24 cellular contexts compared by ENCODE assay signal in the genomic region with DNA sequence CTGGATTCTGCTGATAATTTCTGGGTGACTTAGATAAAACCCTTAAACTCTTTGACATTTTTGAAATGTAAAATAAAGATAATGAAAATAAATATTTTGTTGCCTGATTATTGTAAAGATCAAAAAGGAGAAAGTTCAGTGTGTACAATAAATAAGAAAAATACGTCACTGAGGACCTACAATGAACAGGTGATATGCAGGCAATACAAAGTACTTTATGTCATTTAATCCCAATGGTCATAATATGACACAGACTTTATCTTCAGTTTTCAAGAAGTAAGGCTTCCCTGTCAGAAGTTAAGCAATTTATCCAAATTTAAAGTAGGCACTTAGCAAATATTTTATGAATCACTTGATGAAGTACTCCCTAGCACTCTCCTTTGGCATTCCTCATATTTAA.
"Had no signal": no experiment of that assay in that cellular context is flagged by ENCODE, and none has a peak within 500 bp of the region (broad histone marks: within the 10 kb centered on the region; RNA-seq: fewer than 3 reads in every experiment).

No MANE protein-coding gene starts in this region.

- H3K4me1 ChIP-seq: colonic mucosa, gastrocnemius medialis, heart right ventricle, lower lobe of right lung had no signal

- H3K27ac ChIP-seq: colonic mucosa, epithelial cell of prostate, esophagus squamous epithelium, gastrocnemius medialis, heart right ventricle, lower lobe of right lung had no signal

- H3K27me3 ChIP-seq: colonic mucosa, gastrocnemius medialis, heart right ventricle had no signal

- H3K36me3 ChIP-seq: colonic mucosa, esophagus squamous epithelium, gastrocnemius medialis, heart right ventricle, lower lobe of right lung had no signal

- DNase-seq: colonic mucosa; cortex of kidney; effector CD8-positive, alpha-beta T cell; effector memory CD8-positive, alpha-beta T cell; endodermal cell; erythroblast; esophagus squamous epithelium; foreskin melanocyte; gastrocnemius medialis; glutamatergic neuron; head of caudate nucleus; heart right ventricle; hippocampal formation; islet precursor cell; kidney; kidney glomerular epithelial cell; left colon; left ventricle myocardium superior; lower lobe of right lung; mesenchymal stem cell; mucosa of descending colon had no signal

- H3K4me3 ChIP-seq: colonic mucosa, esophagus squamous epithelium, gastrocnemius medialis, heart right ventricle, lower lobe of right lung, mucosa of descending colon had no signal

- ATAC-seq: effector memory CD8-positive, alpha-beta T cell; esophagus mucosa; gastrocnemius medialis; heart right ventricle; left colon; left lobe of liver; left ventricle myocardium superior; mucosa of descending colon had no signal

- H3K9me3 ChIP-seq: colonic mucosa, esophagus squamous epithelium, gastrocnemius medialis, heart right ventricle, lower lobe of right lung, mucosa of descending colon had no signal
